In genomic region chr11:44631831-44632230, GRCh38 we compare ENCODE assay signal across 20 cellular contexts.
DNase-seq lines count a peak whose midpoint lies in the region; ATAC-seq and TF ChIP-seq lines count a peak whose summit lies in the region.
"Had no signal": no experiment of that assay in that cellular context is flagged by ENCODE, and none has a peak within 500 bp of the region (broad histone marks: within the 10 kb centered on the region; RNA-seq: fewer than 3 reads in every experiment).

No MANE protein-coding gene starts in this region.

- H3K27me3 Mint-ChIP-seq in activated naive CD4-positive, alpha-beta T cell treated with anti-CD3 and anti-CD28 coated beads, Interleukin-2, amount 10 ng/mL, durations not matched to agents 7 days and 5 days: peaks cover 69% of the 10 kb centered on the region
- H3K27me3 Mint-ChIP-seq in CD14-positive monocyte (ENCODE audit: low read depth in 3 of 3): peaks cover 21 to 25% (median 24%) of the 10 kb centered on the region in 3 donors

- no peak for TF ChIP-seq CTCF in coronary artery (IDR thresholded peaks at IDR 0.05)
- no peak for TF ChIP-seq CTCF in lower leg skin (IDR thresholded peaks at IDR 0.05)
- no peak for TF ChIP-seq CTCF in testis (IDR thresholded peaks at IDR 0.05)
- TF ChIP-seq CTCF in CD14-positive monocyte (IDR thresholded peaks at IDR 0.05): no peak

- no peak overlapping the region for H3K4me3 ChIP-seq in coronary artery
- no peak overlapping the region for H3K4me3 ChIP-seq in lower leg skin (ENCODE audit: low read depth, poor library complexity, severe bottlenecking)
- H3K4me3 ChIP-seq in testis: no peak overlapping the region

- no peaks in the 10 kb centered on the region for H3K36me3 ChIP-seq in testis (ENCODE audit: low read depth, missing control alignments)
- H3K36me3 ChIP-seq: neutrophil had no signal

- CTCF ChIA-PET in activated naive CD4-positive, alpha-beta T cell treated with anti-CD3 and anti-CD28 coated beads, Interleukin-2, amount 10 ng/mL, durations not matched to agents 7 days and 5 days (lab: Charles Lee): interaction anchor here (0.9 to 6.1 kb wide), 8 partner anchors 9 to 280 kb away, joined by 3 to 53 read pairs (median 4); no protein-coding TSS in a partner anchor

- no peaks in the 10 kb centered on the region for H3K36me3 Mint-ChIP-seq in activated naive CD4-positive, alpha-beta T cell treated with anti-CD3 and anti-CD28 coated beads, Interleukin-2, amount 10 ng/mL, durations not matched to agents 7 days and 5 days
- peaks cover 0 to 2% of the 10 kb centered on the region in 2 donors for H3K36me3 Mint-ChIP-seq in CD14-positive monocyte
- H3K36me3 Mint-ChIP-seq: activated naive CD8-positive, alpha-beta T cell; T-cell had no signal

- H3K4me1 Mint-ChIP-seq in activated naive CD4-positive, alpha-beta T cell treated with anti-CD3 and anti-CD28 coated beads, Interleukin-2, amount 10 ng/mL, durations not matched to agents 7 days and 5 days: peaks cover 12% of the 10 kb centered on the region
- peaks cover 41% of the 10 kb centered on the region for H3K4me1 Mint-ChIP-seq in CD14-positive monocyte
- H3K4me1 Mint-ChIP-seq: activated CD4-positive, alpha-beta T cell treated with anti-CD3 and anti-CD28 coated beads for 36 hours had no signal

- ATAC-seq in HG03097 (IDR thresholded peaks at IDR 0.05; ENCODE audit: low FRiP score, unreplicated experiment): no peak
- ATAC-seq: activated CD4-positive, alpha-beta T cell treated with anti-CD3 and anti-CD28 coated beads for 36 hours; T-cell had no signal

- intact Hi-C loops in lower leg skin (cut with DNase I; ENCODE audit: low total_unique reads) (no loop called here), testis (cut with DNase I; ENCODE audit: low total_unique reads) (no loop called here), CD14-positive monocyte (cut with micrococcal nuclease) (no loop called here)

- H3K27me3 ChIP-seq in testis: no peaks in the 10 kb centered on the region
- H3K27me3 ChIP-seq: neutrophil had no signal

- DNase-seq in activated naive CD4-positive, alpha-beta T cell treated with Interleukin-2 at 50 U/mL for 16 hours: peak; percentile 1
- DNase-seq in activated naive CD4-positive, alpha-beta T cell treated with anti-CD3 and anti-CD28 coated beads, Interleukin-2, amount 10 ng/mL, durations not matched to agents 7 days and 5 days: no peak
- DNase-seq in coronary artery (ENCODE audit: low spot score) (peak; percentile 43), lower leg skin (ENCODE audit: low spot score in 2 of 2) (peak; percentile 12 to 68), testis (peak; percentile 9), CD14-positive monocyte (ENCODE audit: low spot score) (no peak), NCI-H1436 (lab: John Stamatoyannopoulos, UW) (no peak)
- DNase-seq: activated CD4-positive, alpha-beta T cell treated with anti-CD3 and anti-CD28 coated beads for 36 hours; activated T-cell treated with anti-CD3 and anti-CD28 coated beads for 4 hours; DMS 273 treated with DMSO at 0.1 percent for 48 hours; IMR-90; NCI-H1417; NCI-H526; OCI-M1; SHP77; stimulated activated CD4-positive, alpha-beta T cell treated with anti-CD3 and anti-CD28 coated beads, Interleukin-15, amount 100 ng/mL, for 24 hours had no signal

- TF ChIP-seq POLR2A in lower leg skin (IDR thresholded peaks at IDR 0.05): no peak
- no peak for TF ChIP-seq POLR2A in testis (IDR thresholded peaks at IDR 0.05)

- WGBS in lower leg skin, 2 donors: 84 to 87% methylated on average over 6 of the region's 6 CpGs
- WGBS in testis, 2 donors: 92 to 96% methylated on average over 6 of the region's 6 CpGs

- H3K4me3 Mint-ChIP-seq in activated naive CD4-positive, alpha-beta T cell treated with anti-CD3 and anti-CD28 coated beads, Interleukin-2, amount 10 ng/mL, durations not matched to agents 7 days and 5 days: no peak overlapping the region
- H3K4me3 Mint-ChIP-seq in CD14-positive monocyte: no peak overlapping the region
- H3K4me3 Mint-ChIP-seq: activated CD4-positive, alpha-beta T cell treated with anti-CD3 and anti-CD28 coated beads for 36 hours; activated naive CD8-positive, alpha-beta T cell; T-cell had no signal

- H3K27ac Mint-ChIP-seq in activated naive CD4-positive, alpha-beta T cell treated with anti-CD3 and anti-CD28 coated beads, Interleukin-2, amount 10 ng/mL, durations not matched to agents 7 days and 5 days: no peak overlapping the region
- H3K27ac Mint-ChIP-seq in CD14-positive monocyte: peak overlapping the region in 1 of 7 donors; percentile 12
- H3K27ac Mint-ChIP-seq: activated CD4-positive, alpha-beta T cell treated with anti-CD3 and anti-CD28 coated beads for 36 hours; activated naive CD8-positive, alpha-beta T cell; T-cell had no signal

- no peaks in the 10 kb centered on the region for H3K9me3 ChIP-seq in testis
- H3K9me3 ChIP-seq: neutrophil had no signal

- H3K9me3 Mint-ChIP-seq in activated naive CD4-positive, alpha-beta T cell treated with anti-CD3 and anti-CD28 coated beads, Interleukin-2, amount 10 ng/mL, durations not matched to agents 7 days and 5 days: no peaks in the 10 kb centered on the region
- no peaks in the 10 kb centered on the region for H3K9me3 Mint-ChIP-seq in CD14-positive monocyte
- H3K9me3 Mint-ChIP-seq: T-cell had no signal

- H3K27ac ChIP-seq in coronary artery (no peak overlapping the region), testis (no peak overlapping the region)
- H3K27ac ChIP-seq: neutrophil had no signal

- H3K4me1 ChIP-seq in testis: no peaks in the 10 kb centered on the region

Comparison
In these comparisons a context has a peak if more than half of its experiments do, and no peak if none do; other contexts are left out.
1. DNase-seq: peak in activated naive CD4-positive, alpha-beta T cell treated with Interleukin-2 at 50 U/mL for 16 hours (single experiment), coronary artery (single experiment), lower leg skin (2 of 2) and testis (single experiment); none in activated naive CD4-positive, alpha-beta T cell treated with anti-CD3 and anti-CD28 coated beads, Interleukin-2, amount 10 ng/mL, durations not matched to agents 7 days and 5 days (single experiment), CD14-positive monocyte (single experiment) and NCI-H1436 (single experiment).